ENCODE assay signal across 9 cellular contexts in genomic region chr1:150548324-150548631, GRCh38. TPM values are rescaled to one million over a fixed set of nuclear protein-coding genes. Genes with fewer than 3 reads are reported as not detected.
DNase-seq lines count a peak whose midpoint lies in the region; ATAC-seq, FAIRE-seq and TF ChIP-seq lines count a peak whose summit lies in the region.
"Had no signal": no experiment of that assay in that cellular context is flagged by ENCODE, and none has a peak within 500 bp of the region (broad histone marks: within the 10 kb centered on the region; RNA-seq: fewer than 3 reads in every experiment).

No MANE protein-coding gene starts in this region.

- FAIRE-seq in kidney (lab: Jason Lieb, UNC): no peak

- H3K4me3 Mint-ChIP-seq in activated CD4-positive, alpha-beta T cell treated with anti-CD3 and anti-CD28 coated beads, Interleukin-2, amount 10 ng/mL, durations not matched to agents 7 days and 5 days: peak overlapping the region; percentile 66

- peak overlapping the region; percentile 83 for H3K4me3 ChIP-seq in adipocyte (ENCODE audit: low read length)
- peak overlapping the region; percentile 55 to 66 for H3K4me3 ChIP-seq in kidney (ENCODE audit: low read length in 2 of 2)
- H3K4me3 ChIP-seq in subcutaneous abdominal adipose tissue (ENCODE audit: low read depth in 1 of 5, low read length in 5 of 5): peak overlapping the region; percentile 43 to 70 (median 61)

- H3K9ac ChIP-seq in adipocyte (ENCODE audit: low read length) (peak overlapping the region; percentile 92), kidney (ENCODE audit: low read length in 2 of 2) (peak overlapping the region in 1 of 2 donors; percentile 58), subcutaneous abdominal adipose tissue (ENCODE audit: low read length in 5 of 5) (peak overlapping the region in 3 of 5 donors; percentile 0 to 77 (median 62))

- H3K4me1 Mint-ChIP-seq in activated CD4-positive, alpha-beta T cell treated with anti-CD3 and anti-CD28 coated beads, Interleukin-2, amount 10 ng/mL, durations not matched to agents 7 days and 5 days: peaks cover 30% of the 10 kb centered on the region

- no peaks in the 10 kb centered on the region for H3K9me3 Mint-ChIP-seq in activated CD4-positive, alpha-beta T cell treated with anti-CD3 and anti-CD28 coated beads, Interleukin-2, amount 10 ng/mL, durations not matched to agents 7 days and 5 days

- CTCF ChIA-PET in activated CD4-positive, alpha-beta T cell treated with anti-CD3 and anti-CD28 coated beads, Interleukin-2, amount 10 ng/mL, durations not matched to agents 7 days and 5 days (lab: Charles Lee): interaction anchor here (0.6 to 9.7 kb wide), 7 partner anchors 10 to 532 kb away, joined by 5 to 84 read pairs (median 7); no protein-coding TSS in a partner anchor

- H3K27me3 Mint-ChIP-seq in activated CD4-positive, alpha-beta T cell treated with anti-CD3 and anti-CD28 coated beads, Interleukin-2, amount 10 ng/mL, durations not matched to agents 7 days and 5 days: peaks cover 30% of the 10 kb centered on the region

- H3K36me3 ChIP-seq in adipocyte (ENCODE audit: control insufficient read depth, insufficient read depth, low read length, severe bottlenecking) (no peaks in the 10 kb centered on the region), kidney (ENCODE audit: control insufficient read depth in 1 of 2, insufficient read depth in 2 of 2, low read length in 2 of 2) (no peaks in the 10 kb centered on the region), subcutaneous abdominal adipose tissue (ENCODE audit: control insufficient read depth in 5 of 5, insufficient read depth in 5 of 5, low read length in 5 of 5) (peaks cover 0 to 1% (median 0%) of the 10 kb centered on the region in 5 donors)

- H3K9me3 ChIP-seq in adipocyte (ENCODE audit: control insufficient read depth, low read length) (no peaks in the 10 kb centered on the region), kidney (ENCODE audit: control insufficient read depth in 1 of 2, low read length in 2 of 2) (no peaks in the 10 kb centered on the region), subcutaneous abdominal adipose tissue (ENCODE audit: control insufficient read depth in 5 of 5, low read length in 5 of 5) (no peaks in the 10 kb centered on the region)

- no peaks in the 10 kb centered on the region for H3K36me3 Mint-ChIP-seq in activated CD4-positive, alpha-beta T cell treated with anti-CD3 and anti-CD28 coated beads, Interleukin-2, amount 10 ng/mL, durations not matched to agents 7 days and 5 days (ENCODE audit: low read depth)

- no peaks in the 10 kb centered on the region for H3K27me3 ChIP-seq in adipocyte (replicated peaks; ENCODE audit: control insufficient read depth, insufficient read depth, low read length)
- H3K27me3 ChIP-seq in subcutaneous abdominal adipose tissue (ENCODE audit: control insufficient read depth in 5 of 5, insufficient read depth in 4 of 5, low read length in 5 of 5): no peaks in the 10 kb centered on the region

- no peak overlapping the region for H3K27ac ChIP-seq in kidney (ENCODE audit: low read depth in 2 of 2, low read length in 2 of 2)
- H3K27ac ChIP-seq in subcutaneous abdominal adipose tissue (ENCODE audit: low read depth, low read length): peak overlapping the region; percentile 67

- no peak for ATAC-seq in HG02973 (IDR thresholded peaks at IDR 0.05; ENCODE audit: unreplicated experiment)

- H3K4me1 ChIP-seq in adipocyte (ENCODE audit: control insufficient read depth, insufficient read depth, low read length): peaks cover 45% of the 10 kb centered on the region
- H3K4me1 ChIP-seq in kidney (ENCODE audit: control insufficient read depth in 1 of 2, insufficient read depth in 1 of 2, low read depth in 1 of 2, low read length in 2 of 2): peaks cover 7 to 12% of the 10 kb centered on the region in 2 donors
- H3K4me1 ChIP-seq in subcutaneous abdominal adipose tissue (ENCODE audit: control insufficient read depth in 5 of 5, insufficient read depth in 5 of 5, low read length in 5 of 5): peaks cover 8 to 56% (median 51%) of the 10 kb centered on the region in 5 donors

- POLR2A ChIA-PET in activated CD4-positive, alpha-beta T cell treated with anti-CD3 and anti-CD28 coated beads, Interleukin-2, amount 10 ng/mL, durations not matched to agents 7 days and 5 days (lab: Charles Lee): interaction anchor here (0.7 kb wide), 1 partner anchor 32 kb away, joined by 7 read pairs; no protein-coding TSS in a partner anchor

- no peak for DNase-seq in activated CD4-positive, alpha-beta T cell treated with anti-CD3 and anti-CD28 coated beads, Interleukin-2, amount 10 ng/mL, durations not matched to agents 7 days and 5 days
- no peak for DNase-seq in activated CD4-positive, alpha-beta T cell treated with anti-CD3 and anti-CD28 coated beads for 4 hours
- DNase-seq in adipocyte (ENCODE audit: low read depth) (no peak), kidney (no peak), NCI-H1436 (lab: John Stamatoyannopoulos, UW) (no peak), HuH-7.5 (ENCODE audit: low spot score) (no peak)
- DNase-seq: stimulated activated naive CD4-positive, alpha-beta T cell treated with Interleukin-2 at 50 U/mL for 16 hours had no signal

- TF ChIP-seq CTCF in kidney (IDR thresholded peaks at IDR 0.05; ENCODE audit: borderline replicate concordance, extremely low read depth, insufficient read depth): no peak

- H3K27ac Mint-ChIP-seq in activated CD4-positive, alpha-beta T cell treated with anti-CD3 and anti-CD28 coated beads, Interleukin-2, amount 10 ng/mL, durations not matched to agents 7 days and 5 days: no peak overlapping the region

- intact Hi-C loops in kidney (cut with DNase I): no loop called here

RNA-seq across cellular contexts. Expression of gene ADAMTSL4, which starts 0.9 kb away (rescaled TPM):
- under 1 TPM; 0.06 to 0.15 TPM for total RNA-seq in activated CD4-positive, alpha-beta T cell treated with anti-CD3 and anti-CD28 coated beads, Interleukin-2, amount 10 ng/mL, durations not matched to agents 7 days and 5 days
- total RNA-seq in kidney: 20.0 TPM
- polyA plus RNA-seq in kidney (ENCODE audit: insufficient read depth, low read depth, low replicate concordance): 6.9 TPM

RNA-seq across cellular contexts. Expression of gene MCL1, which starts 31.1 kb away (rescaled TPM):
- total RNA-seq in activated CD4-positive, alpha-beta T cell treated with anti-CD3 and anti-CD28 coated beads, Interleukin-2, amount 10 ng/mL, durations not matched to agents 7 days and 5 days: 100 to 1,000 TPM; 260 to 311 TPM
- 253 TPM for total RNA-seq in kidney
- polyA plus RNA-seq in kidney (ENCODE audit: insufficient read depth, low read depth, low replicate concordance): 79.5 TPM

RNA-seq across cellular contexts. Expression of gene FALEC, which starts 32.7 kb away (rescaled TPM):
- total RNA-seq in activated CD4-positive, alpha-beta T cell treated with anti-CD3 and anti-CD28 coated beads, Interleukin-2, amount 10 ng/mL, durations not matched to agents 7 days and 5 days: under 1 TPM in 1 of 2 experiments, not detected in 1; 0.64 TPM
- total RNA-seq in kidney: not detected
- not detected for polyA plus RNA-seq in kidney (ENCODE audit: insufficient read depth, low read depth, low replicate concordance)

RNA-seq across cellular contexts. Expression of gene ECM1, which starts 40.4 kb away (rescaled TPM):
- total RNA-seq in activated CD4-positive, alpha-beta T cell treated with anti-CD3 and anti-CD28 coated beads, Interleukin-2, amount 10 ng/mL, durations not matched to agents 7 days and 5 days: 1 to 10 TPM in 1 of 2 experiments, under 1 TPM in 1; 0.87 to 1.2 TPM
- total RNA-seq in kidney: 9.2 TPM
- polyA plus RNA-seq in kidney (ENCODE audit: insufficient read depth, low read depth, low replicate concordance): 36.4 TPM

Comparison
In these comparisons a context has a peak if more than half of its experiments do, and no peak if none do; other contexts are left out.
1. RNA of gene ADAMTSL4, which starts 0.9 kb away (total RNA-seq): 20.0 TPM in kidney (single experiment); 0.06 to 0.15 TPM in activated CD4-positive, alpha-beta T cell treated with anti-CD3 and anti-CD28 coated beads, Interleukin-2, amount 10 ng/mL, durations not matched to agents 7 days and 5 days; every median in the first group is over 10 times any median in the second.
2. Peak in every context shown above with its lines, with median percentiles within 50 percentile points of each other: H3K4me3 ChIP-seq.